22 cellular contexts compared by ENCODE assay signal in genomic region chr14:100820945-100821344, GRCh38. TPM values are rescaled to one million over a fixed set of nuclear protein-coding genes. Genes with fewer than 3 reads are reported as not detected.
A peak's percentile ranks its signal among the peaks of the same experiment; 100 is the strongest.
DNase-seq lines count a peak whose midpoint lies in the region; ATAC-seq and TF ChIP-seq lines count a peak whose summit lies in the region.
"Had no signal": no experiment of that assay in that cellular context is flagged by ENCODE, and none has a peak within 500 bp of the region (broad histone marks: within the 10 kb centered on the region; RNA-seq: fewer than 3 reads in every experiment).

No MANE protein-coding gene starts in this region.

- H3K79me1 ChIP-seq in neuronal stem cell (ENCODE audit: low read depth, low read length), result peaks cover 4% of the 10 kb centered on the region

- H3K27me3 ChIP-seq in left ventricle myocardium inferior (ENCODE audit: low read depth), result peaks cover 66% of the 10 kb centered on the region
- no peaks in the 10 kb centered on the region for H3K27me3 ChIP-seq in RWPE2 (ENCODE audit: insufficient read depth, poor library complexity, severe bottlenecking)
- H3K27me3 ChIP-seq in hepatocyte, result no peaks in the 10 kb centered on the region
- H3K27me3 ChIP-seq in neuronal stem cell (ENCODE audit: control insufficient read depth in 3 of 3, insufficient read depth in 3 of 3, low read depth in 1 of 3, low read length in 3 of 3), result no peaks in the 10 kb centered on the region

- H3K4me1 ChIP-seq in left ventricle myocardium inferior (peaks cover 2% of the 10 kb centered on the region), RWPE2 (ENCODE audit: insufficient read depth, poor library complexity, severe bottlenecking) (peaks cover 4% of the 10 kb centered on the region), hepatocyte (ENCODE audit: insufficient read depth) (peaks cover 58% of the 10 kb centered on the region), neuronal stem cell (ENCODE audit: control insufficient read depth in 2 of 2, insufficient read depth in 1 of 2, low read depth in 1 of 2, low read length in 2 of 2) (peaks cover 7 to 14% of the 10 kb centered on the region in 2 donors)
- H3K4me1 ChIP-seq: A549 had no signal

- H3K4ac ChIP-seq in neuronal stem cell (ENCODE audit: low read length), result no peak overlapping the region

- peaks cover 5% of the 10 kb centered on the region for H3K36me3 Mint-ChIP-seq in effector memory CD8-positive, alpha-beta T cell (ENCODE audit: insufficient read depth)

- H3K4me3 Mint-ChIP-seq in effector memory CD8-positive, alpha-beta T cell, result no peak overlapping the region
- H3K4me3 Mint-ChIP-seq: CD4-positive, alpha-beta T cell; GM23338 had no signal

- intact Hi-C loops in Right ventricle myocardium inferior (cut with DNase I) (loop anchor here (10.0 kb wide), 1 partner anchor 156 kb away; no protein-coding TSS in a partner anchor), left ventricle myocardium inferior (cut with micrococcal nuclease) (no loop called here)

- peak overlapping the region; percentile 32 for H3K18ac ChIP-seq in neuronal stem cell (ENCODE audit: low read length)

- no peaks in the 10 kb centered on the region for H3K9me2 ChIP-seq in hepatocyte (replicated peaks; ENCODE audit: insufficient read depth)

- H3K9ac ChIP-seq in neuronal stem cell (ENCODE audit: low read depth, low read length, poor library complexity), result no peak overlapping the region

- H3K4me3 ChIP-seq in left ventricle myocardium inferior (no peak overlapping the region), RWPE2 (ENCODE audit: severe bottlenecking) (no peak overlapping the region), hepatocyte (no peak overlapping the region), neuronal stem cell (ENCODE audit: low read length in 2 of 2) (no peak overlapping the region)
- H3K4me3 ChIP-seq: A549, GM12878, GM23338 had no signal

- H3K23ac ChIP-seq in neuronal stem cell (ENCODE audit: low read depth, low read length, poor library complexity), result no peak overlapping the region

- peaks cover 28 to 69% of the 10 kb centered on the region in 2 donors for H3K27me3 Mint-ChIP-seq in effector memory CD8-positive, alpha-beta T cell

- H2AFZ ChIP-seq in hepatocyte (no peak overlapping the region), neuronal stem cell (ENCODE audit: low read length) (no peak overlapping the region)
- H2AFZ ChIP-seq: GM23338 had no signal

- 32% methylated on average over 4 of the region's 4 CpGs for WGBS in hepatocyte (ENCODE audit: low lambda C conversion rate, missing lambda C conversion rate)
- no CpG with 5 or more reads among the region's 4 CpGs for WGBS in neuronal stem cell (ENCODE audit: extremely low coverage in 2 of 2, insufficient read length in 2 of 2, insufficient replicate concordance in 1 of 2), 2 donors

- no peak overlapping the region for H3K27ac Mint-ChIP-seq in effector memory CD8-positive, alpha-beta T cell
- H3K27ac Mint-ChIP-seq: CD4-positive, alpha-beta T cell; GM23338 had no signal

- DNase-seq in Right ventricle myocardium inferior (ENCODE audit: missing footprints), result peak; percentile 11
- no peak for DNase-seq in left ventricle myocardium inferior
- DNase-seq in RWPE2 (ENCODE audit: low spot score), result no peak
- peak; percentile 79 for DNase-seq in hepatocyte (ENCODE audit: low spot score)
- no peak for DNase-seq in neuronal stem cell (ENCODE audit: low spot score)
- DNase-seq in COLO829 (ENCODE audit: low spot score), result no peak
- no peak for DNase-seq in SHP77 treated with DMSO at 0.1 percent for 48 hours (lab: John Stamatoyannopoulos, UW)
- no peak for DNase-seq in effector memory CD8-positive, alpha-beta T cell
- DNase-seq: AML-193; Calu3; CD4-positive, alpha-beta T cell; DMS79 treated with DMSO at 0.1 percent for 48 hours; GF-D8; HCEC 1CT; IMR-90 had no signal

- H3K4me2 ChIP-seq in hepatocyte (peak overlapping the region; percentile 19), neuronal stem cell (ENCODE audit: insufficient read depth, low read length, poor library complexity, severe bottlenecking) (no peak overlapping the region)
- H3K4me2 ChIP-seq: A549, GM23338 had no signal

- no peak overlapping the region for H2BK15ac ChIP-seq in neuronal stem cell (ENCODE audit: low read length)

- H3K9me3 Mint-ChIP-seq in effector memory CD8-positive, alpha-beta T cell, result no peaks in the 10 kb centered on the region
- H3K9me3 Mint-ChIP-seq: CD4-positive, alpha-beta T cell had no signal

- no peaks in the 10 kb centered on the region for H3K79me2 ChIP-seq in hepatocyte

- peak overlapping the region; percentile 89 for H2BK120ac ChIP-seq in neuronal stem cell (ENCODE audit: low read depth, low read length)

- ATAC-seq in Right ventricle myocardium inferior (no peak), RWPE2 (ENCODE audit: low read depth) (0 out of 3 replicates have a peak, but pooled peaks have one; percentile 11)
- no peak for ATAC-seq in effector memory CD8-positive, alpha-beta T cell (replicated peaks)
- ATAC-seq: A549, GM12878, GM23338 had no signal

- H2BK5ac ChIP-seq in neuronal stem cell (ENCODE audit: low read length), result peak overlapping the region; percentile 48

- H4K20me1 ChIP-seq in hepatocyte (ENCODE audit: insufficient read depth, poor library complexity, severe bottlenecking), result no peaks in the 10 kb centered on the region

- no peak overlapping the region for H4K91ac ChIP-seq in neuronal stem cell (ENCODE audit: low read depth, low read length, poor library complexity)

- peak overlapping the region; percentile 99 for H2AK5ac ChIP-seq in neuronal stem cell (ENCODE audit: low read depth, low read length)

- H3K27ac ChIP-seq in left ventricle myocardium inferior (replicated peaks) (no peak overlapping the region), RWPE2 (ENCODE audit: poor library complexity, severe bottlenecking) (no peak overlapping the region), hepatocyte (peak overlapping the region; percentile 87), neuronal stem cell (replicated peaks; ENCODE audit: low read length) (no peak overlapping the region)
- H3K27ac ChIP-seq: 22Rv1, A549, C4-2B, HL-60 had no signal

- H3K4me1 Mint-ChIP-seq in effector memory CD8-positive, alpha-beta T cell (ENCODE audit: low read depth in 2 of 2), result peaks cover 2 to 6% of the 10 kb centered on the region in 2 donors

- no peak overlapping the region for H3K14ac ChIP-seq in neuronal stem cell (ENCODE audit: low read length)

- H3K9me3 ChIP-seq in left ventricle myocardium inferior (replicated peaks) (no peaks in the 10 kb centered on the region), RWPE2 (ENCODE audit: severe bottlenecking) (no peaks in the 10 kb centered on the region), hepatocyte (ENCODE audit: low read depth) (no peaks in the 10 kb centered on the region), neuronal stem cell (replicated peaks in 1 of 2; ENCODE audit: control insufficient read depth in 2 of 2, insufficient read depth in 1 of 2, low read depth in 1 of 2, low read length in 2 of 2) (peaks cover under 1 to 2% of the 10 kb centered on the region in 2 donors)
- H3K9me3 ChIP-seq: A549 had no signal

- H3K36me3 ChIP-seq in left ventricle myocardium inferior, result no peaks in the 10 kb centered on the region
- no peaks in the 10 kb centered on the region for H3K36me3 ChIP-seq in RWPE2 (ENCODE audit: low read depth)
- H3K36me3 ChIP-seq in hepatocyte (replicated peaks; ENCODE audit: insufficient read depth, low read depth), result no peaks in the 10 kb centered on the region
- no peaks in the 10 kb centered on the region for H3K36me3 ChIP-seq in neuronal stem cell (replicated peaks in 1 of 2; ENCODE audit: control insufficient read depth in 2 of 2, insufficient read depth in 2 of 2, low read length in 2 of 2)

- TF ChIP-seq CTCF in left ventricle myocardium inferior (IDR thresholded peaks at IDR 0.05; ENCODE audit: borderline replicate concordance), result no peak
- TF ChIP-seq CTCF in RWPE2 (IDR thresholded peaks at IDR 0.05; ENCODE audit: poor library complexity, severe bottlenecking), result no peak
- no peak for TF ChIP-seq CTCF in hepatocyte (IDR thresholded peaks at IDR 0.05; ENCODE audit: poor library complexity)

- no peak overlapping the region for H4K8ac ChIP-seq in neuronal stem cell (ENCODE audit: low read depth, low read length)

- H2BK12ac ChIP-seq in neuronal stem cell (ENCODE audit: low read length), result no peak overlapping the region

RNA-seq across cellular contexts. Expression of gene MEG3, which starts 5.0 kb away (rescaled TPM):
- total RNA-seq in Right ventricle myocardium inferior (34.8 TPM), left ventricle myocardium inferior (17.5 TPM), hepatocyte (not detected in 2 replicates)
- polyA plus RNA-seq in hepatocyte, result 0.16 TPM in 1 of 2 replicates, not detected in the other
- 61.0 TPM for polyA plus RNA-seq in neuronal stem cell (2013, experiment 1 of 2)
- polyA plus RNA-seq in neuronal stem cell (2013, experiment 2 of 2), result 58.1 TPM
- total RNA-seq: Calu3; CD4-positive, alpha-beta T cell; GM23338; HT1080 had no signal
- polyA plus RNA-seq: GM23338 had no signal

Comparison
In these comparisons a context has a peak if more than half of its experiments do, and no peak if none do; other contexts are left out.
1. DNase-seq: peak in Right ventricle myocardium inferior (single experiment) and hepatocyte (single experiment); none in left ventricle myocardium inferior (single experiment), RWPE2 (single experiment), neuronal stem cell (single experiment), COLO829 (single experiment), SHP77 treated with DMSO at 0.1 percent for 48 hours (single experiment) and effector memory CD8-positive, alpha-beta T cell (0 of 3).
2. RNA of gene MEG3, which starts 5.0 kb away (total RNA-seq): 34.8 TPM in Right ventricle myocardium inferior (single experiment) and 17.5 TPM in left ventricle myocardium inferior (single experiment); not detected in hepatocyte; every median in the first group is over 10 times any median in the second.